In the genomic region with DNA sequence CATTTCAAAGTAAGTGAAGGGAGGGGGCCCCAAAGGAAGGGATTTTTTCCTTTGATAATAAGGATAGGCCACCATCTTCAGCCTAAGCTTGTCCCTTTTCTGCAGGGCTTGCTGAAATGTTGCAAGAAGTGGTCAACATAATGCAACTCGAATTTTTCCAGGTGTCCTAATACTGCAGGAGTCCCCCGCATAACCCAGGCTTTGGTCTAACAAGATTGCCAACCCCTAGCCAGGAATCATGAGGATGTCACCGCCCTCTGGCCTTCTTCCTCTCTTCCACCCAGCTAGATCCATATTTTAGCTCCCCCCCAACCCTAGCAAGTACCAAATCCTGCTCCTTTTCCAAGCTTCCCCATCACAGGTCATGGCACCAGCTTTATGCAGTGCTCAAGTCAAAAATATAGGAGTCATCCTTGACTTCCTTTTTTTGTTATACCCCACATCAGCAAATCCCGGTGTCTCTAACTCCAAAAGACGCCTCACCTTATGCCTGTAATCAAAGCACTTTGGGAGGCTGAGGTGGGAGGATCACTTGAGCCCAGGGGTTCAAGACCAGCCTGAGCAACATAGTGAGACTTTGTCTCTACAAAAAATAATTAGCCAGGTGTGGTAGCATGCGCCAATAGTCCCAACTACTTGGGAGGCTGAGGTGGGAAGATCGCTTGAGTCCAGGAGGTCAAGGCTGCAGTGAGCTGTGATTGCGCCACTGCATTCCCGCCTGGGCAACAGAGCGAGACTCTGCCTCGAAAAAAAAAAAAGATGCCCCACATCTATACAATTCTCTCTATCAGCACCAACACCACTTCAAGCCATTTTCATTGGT, we compare ENCODE assay signal across 1 cellular context.
TF ChIP-seq lines count a peak whose summit lies in the region.

No MANE protein-coding gene starts in this region.

TF ChIP-seq in HepG2, 621 proteins besides CTCF, POLR2A, EP300 and RAD21 (continues in another document):
- TF ChIP-seq ZNF17 (CRISPR knock-in tag; IDR thresholded peaks at IDR 0.05) = no peak
- no peak for TF ChIP-seq ZNF567 (CRISPR knock-in tag; IDR thresholded peaks at IDR 0.05; ENCODE audit: borderline replicate concordance)
- TF ChIP-seq, protein P1, sequence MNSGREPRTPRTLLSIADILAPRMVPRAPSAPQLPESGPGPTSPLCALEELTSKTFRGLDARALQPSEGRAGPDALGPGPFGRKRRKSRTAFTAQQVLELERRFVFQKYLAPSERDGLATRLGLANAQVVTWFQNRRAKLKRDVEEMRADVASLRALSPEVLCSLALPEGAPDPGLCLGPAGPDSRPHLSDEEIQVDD (CRISPR knock-in tag; IDR thresholded peaks at IDR 0.05; ENCODE audit: borderline replicate concordance) = no peak
- TF ChIP-seq ZNF230 (CRISPR knock-in tag; IDR thresholded peaks at IDR 0.05) = no peak
- TF ChIP-seq, protein P2, sequence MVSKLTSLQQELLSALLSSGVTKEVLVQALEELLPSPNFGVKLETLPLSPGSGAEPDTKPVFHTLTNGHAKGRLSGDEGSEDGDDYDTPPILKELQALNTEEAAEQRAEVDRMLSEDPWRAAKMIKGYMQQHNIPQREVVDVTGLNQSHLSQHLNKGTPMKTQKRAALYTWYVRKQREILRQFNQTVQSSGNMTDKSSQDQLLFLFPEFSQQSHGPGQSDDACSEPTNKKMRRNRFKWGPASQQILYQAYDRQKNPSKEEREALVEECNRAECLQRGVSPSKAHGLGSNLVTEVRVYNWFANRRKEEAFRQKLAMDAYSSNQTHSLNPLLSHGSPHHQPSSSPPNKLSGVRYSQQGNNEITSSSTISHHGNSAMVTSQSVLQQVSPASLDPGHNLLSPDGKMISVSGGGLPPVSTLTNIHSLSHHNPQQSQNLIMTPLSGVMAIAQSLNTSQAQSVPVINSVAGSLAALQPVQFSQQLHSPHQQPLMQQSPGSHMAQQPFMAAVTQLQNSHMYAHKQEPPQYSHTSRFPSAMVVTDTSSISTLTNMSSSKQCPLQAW (CRISPR knock-in tag; IDR thresholded peaks at IDR 0.05) = 0 out of 2 replicates have a peak, but pooled peaks have one; percentile 54
- TF ChIP-seq, protein P3, sequence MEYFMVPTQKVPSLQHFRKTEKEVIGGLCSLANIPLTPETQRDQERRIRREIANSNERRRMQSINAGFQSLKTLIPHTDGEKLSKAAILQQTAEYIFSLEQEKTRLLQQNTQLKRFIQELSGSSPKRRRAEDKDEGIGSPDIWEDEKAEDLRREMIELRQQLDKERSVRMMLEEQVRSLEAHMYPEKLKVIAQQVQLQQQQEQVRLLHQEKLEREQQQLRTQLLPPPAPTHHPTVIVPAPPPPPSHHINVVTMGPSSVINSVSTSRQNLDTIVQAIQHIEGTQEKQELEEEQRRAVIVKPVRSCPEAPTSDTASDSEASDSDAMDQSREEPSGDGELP (IDR thresholded peaks at IDR 0.05; ENCODE audit: borderline replicate concordance, low read depth) = no peak
- TF ChIP-seq NFE2L1 (CRISPR knock-in tag; IDR thresholded peaks at IDR 0.05; ENCODE audit: borderline replicate concordance) = no peak
- no peak for TF ChIP-seq AKAP8 (CRISPR knock-in tag; IDR thresholded peaks at IDR 0.05)
- TF ChIP-seq EEA1 (CRISPR knock-in tag; IDR thresholded peaks at IDR 0.05; ENCODE audit: borderline replicate concordance) = no peak
- TF ChIP-seq, protein P4, sequence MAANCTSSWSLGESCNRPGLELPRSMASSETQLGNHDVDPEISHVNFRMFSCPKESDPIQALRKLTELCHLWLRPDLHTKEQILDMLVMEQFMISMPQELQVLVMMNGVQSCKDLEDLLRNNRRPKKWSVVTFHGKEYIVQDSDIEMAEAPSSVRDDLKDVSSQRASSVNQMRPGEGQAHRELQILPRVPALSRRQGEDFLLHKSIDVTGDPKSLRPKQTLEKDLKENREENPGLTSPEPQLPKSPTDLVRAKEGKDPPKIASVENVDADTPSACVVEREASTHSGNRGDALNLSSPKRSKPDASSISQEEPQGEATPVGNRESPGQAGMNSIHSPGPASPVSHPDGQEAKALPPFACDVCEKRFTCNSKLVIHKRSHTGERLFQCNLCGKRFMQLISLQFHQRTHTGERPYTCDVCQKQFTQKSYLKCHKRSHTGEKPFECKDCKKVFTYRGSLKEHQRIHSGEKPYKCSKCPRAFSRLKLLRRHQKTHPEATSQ (CRISPR knock-in tag; IDR thresholded peaks at IDR 0.05; ENCODE audit: borderline replicate concordance) = no peak
- TF ChIP-seq ZNF644 (CRISPR knock-in tag; IDR thresholded peaks at IDR 0.05; ENCODE audit: low read depth) = peak; percentile 67; the same call in 1 of the 2 replicates
- TF ChIP-seq, protein P5, sequence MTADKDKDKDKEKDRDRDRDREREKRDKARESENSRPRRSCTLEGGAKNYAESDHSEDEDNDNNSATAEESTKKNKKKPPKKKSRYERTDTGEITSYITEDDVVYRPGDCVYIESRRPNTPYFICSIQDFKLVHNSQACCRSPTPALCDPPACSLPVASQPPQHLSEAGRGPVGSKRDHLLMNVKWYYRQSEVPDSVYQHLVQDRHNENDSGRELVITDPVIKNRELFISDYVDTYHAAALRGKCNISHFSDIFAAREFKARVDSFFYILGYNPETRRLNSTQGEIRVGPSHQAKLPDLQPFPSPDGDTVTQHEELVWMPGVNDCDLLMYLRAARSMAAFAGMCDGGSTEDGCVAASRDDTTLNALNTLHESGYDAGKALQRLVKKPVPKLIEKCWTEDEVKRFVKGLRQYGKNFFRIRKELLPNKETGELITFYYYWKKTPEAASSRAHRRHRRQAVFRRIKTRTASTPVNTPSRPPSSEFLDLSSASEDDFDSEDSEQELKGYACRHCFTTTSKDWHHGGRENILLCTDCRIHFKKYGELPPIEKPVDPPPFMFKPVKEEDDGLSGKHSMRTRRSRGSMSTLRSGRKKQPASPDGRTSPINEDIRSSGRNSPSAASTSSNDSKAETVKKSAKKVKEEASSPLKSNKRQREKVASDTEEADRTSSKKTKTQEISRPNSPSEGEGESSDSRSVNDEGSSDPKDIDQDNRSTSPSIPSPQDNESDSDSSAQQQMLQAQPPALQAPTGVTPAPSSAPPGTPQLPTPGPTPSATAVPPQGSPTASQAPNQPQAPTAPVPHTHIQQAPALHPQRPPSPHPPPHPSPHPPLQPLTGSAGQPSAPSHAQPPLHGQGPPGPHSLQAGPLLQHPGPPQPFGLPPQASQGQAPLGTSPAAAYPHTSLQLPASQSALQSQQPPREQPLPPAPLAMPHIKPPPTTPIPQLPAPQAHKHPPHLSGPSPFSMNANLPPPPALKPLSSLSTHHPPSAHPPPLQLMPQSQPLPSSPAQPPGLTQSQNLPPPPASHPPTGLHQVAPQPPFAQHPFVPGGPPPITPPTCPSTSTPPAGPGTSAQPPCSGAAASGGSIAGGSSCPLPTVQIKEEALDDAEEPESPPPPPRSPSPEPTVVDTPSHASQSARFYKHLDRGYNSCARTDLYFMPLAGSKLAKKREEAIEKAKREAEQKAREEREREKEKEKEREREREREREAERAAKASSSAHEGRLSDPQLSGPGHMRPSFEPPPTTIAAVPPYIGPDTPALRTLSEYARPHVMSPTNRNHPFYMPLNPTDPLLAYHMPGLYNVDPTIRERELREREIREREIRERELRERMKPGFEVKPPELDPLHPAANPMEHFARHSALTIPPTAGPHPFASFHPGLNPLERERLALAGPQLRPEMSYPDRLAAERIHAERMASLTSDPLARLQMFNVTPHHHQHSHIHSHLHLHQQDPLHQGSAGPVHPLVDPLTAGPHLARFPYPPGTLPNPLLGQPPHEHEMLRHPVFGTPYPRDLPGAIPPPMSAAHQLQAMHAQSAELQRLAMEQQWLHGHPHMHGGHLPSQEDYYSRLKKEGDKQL (CRISPR knock-in tag; IDR thresholded peaks at IDR 0.05; ENCODE audit: low read depth) = peak; percentile 18; the same call in 1 of the 2 replicates
- peak; percentile 32; the same call in 1 of the 2 replicates for TF ChIP-seq ZBTB7B (CRISPR knock-in tag; IDR thresholded peaks at IDR 0.05)
- no peak for TF ChIP-seq NFATC3 (CRISPR knock-in tag; IDR thresholded peaks at IDR 0.05)
- no peak for TF ChIP-seq ATF1 (CRISPR knock-in tag; IDR thresholded peaks at IDR 0.05)
- TF ChIP-seq ZNF530 (CRISPR knock-in tag; IDR thresholded peaks at IDR 0.05; ENCODE audit: low read depth) = no peak
- peak; percentile 89 for TF ChIP-seq HNF4A (CRISPR knock-in tag; IDR thresholded peaks at IDR 0.05)
- TF ChIP-seq TSC22D2 (CRISPR knock-in tag; IDR thresholded peaks at IDR 0.05; ENCODE audit: borderline replicate concordance) = 0 out of 2 replicates have a peak, but pooled peaks have one; percentile 38
- TF ChIP-seq ZNF468 (CRISPR knock-in tag; IDR thresholded peaks at IDR 0.05) = no peak
- peak; percentile 100 for TF ChIP-seq ZNF121 (CRISPR knock-in tag; IDR thresholded peaks at IDR 0.05)
- TF ChIP-seq, protein P6, sequence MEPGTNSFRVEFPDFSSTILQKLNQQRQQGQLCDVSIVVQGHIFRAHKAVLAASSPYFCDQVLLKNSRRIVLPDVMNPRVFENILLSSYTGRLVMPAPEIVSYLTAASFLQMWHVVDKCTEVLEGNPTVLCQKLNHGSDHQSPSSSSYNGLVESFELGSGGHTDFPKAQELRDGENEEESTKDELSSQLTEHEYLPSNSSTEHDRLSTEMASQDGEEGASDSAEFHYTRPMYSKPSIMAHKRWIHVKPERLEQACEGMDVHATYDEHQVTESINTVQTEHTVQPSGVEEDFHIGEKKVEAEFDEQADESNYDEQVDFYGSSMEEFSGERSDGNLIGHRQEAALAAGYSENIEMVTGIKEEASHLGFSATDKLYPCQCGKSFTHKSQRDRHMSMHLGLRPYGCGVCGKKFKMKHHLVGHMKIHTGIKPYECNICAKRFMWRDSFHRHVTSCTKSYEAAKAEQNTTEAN (CRISPR knock-in tag; conservative IDR thresholded peaks at IDR 0.05) = no peak
- TF ChIP-seq, protein P7, sequence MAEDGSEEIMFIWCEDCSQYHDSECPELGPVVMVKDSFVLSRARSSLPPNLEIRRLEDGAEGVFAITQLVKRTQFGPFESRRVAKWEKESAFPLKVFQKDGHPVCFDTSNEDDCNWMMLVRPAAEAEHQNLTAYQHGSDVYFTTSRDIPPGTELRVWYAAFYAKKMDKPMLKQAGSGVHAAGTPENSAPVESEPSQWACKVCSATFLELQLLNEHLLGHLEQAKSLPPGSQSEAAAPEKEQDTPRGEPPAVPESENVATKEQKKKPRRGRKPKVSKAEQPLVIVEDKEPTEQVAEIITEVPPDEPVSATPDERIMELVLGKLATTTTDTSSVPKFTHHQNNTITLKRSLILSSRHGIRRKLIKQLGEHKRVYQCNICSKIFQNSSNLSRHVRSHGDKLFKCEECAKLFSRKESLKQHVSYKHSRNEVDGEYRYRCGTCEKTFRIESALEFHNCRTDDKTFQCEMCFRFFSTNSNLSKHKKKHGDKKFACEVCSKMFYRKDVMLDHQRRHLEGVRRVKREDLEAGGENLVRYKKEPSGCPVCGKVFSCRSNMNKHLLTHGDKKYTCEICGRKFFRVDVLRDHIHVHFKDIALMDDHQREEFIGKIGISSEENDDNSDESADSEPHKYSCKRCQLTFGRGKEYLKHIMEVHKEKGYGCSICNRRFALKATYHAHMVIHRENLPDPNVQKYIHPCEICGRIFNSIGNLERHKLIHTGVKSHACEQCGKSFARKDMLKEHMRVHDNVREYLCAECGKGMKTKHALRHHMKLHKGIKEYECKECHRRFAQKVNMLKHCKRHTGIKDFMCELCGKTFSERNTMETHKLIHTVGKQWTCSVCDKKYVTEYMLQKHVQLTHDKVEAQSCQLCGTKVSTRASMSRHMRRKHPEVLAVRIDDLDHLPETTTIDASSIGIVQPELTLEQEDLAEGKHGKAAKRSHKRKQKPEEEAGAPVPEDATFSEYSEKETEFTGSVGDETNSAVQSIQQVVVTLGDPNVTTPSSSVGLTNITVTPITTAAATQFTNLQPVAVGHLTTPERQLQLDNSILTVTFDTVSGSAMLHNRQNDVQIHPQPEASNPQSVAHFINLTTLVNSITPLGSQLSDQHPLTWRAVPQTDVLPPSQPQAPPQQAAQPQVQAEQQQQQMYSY (CRISPR knock-in tag; IDR thresholded peaks at IDR 0.05) = 0 out of 2 replicates have a peak, but pooled peaks have one; percentile 14
- no peak for TF ChIP-seq KLF9 (CRISPR knock-in tag; IDR thresholded peaks at IDR 0.05; ENCODE audit: low read depth)
- 0 out of 2 replicates have a peak, but pooled peaks have one; percentile 8 for TF ChIP-seq SOX5 (CRISPR knock-in tag; IDR thresholded peaks at IDR 0.05; ENCODE audit: borderline replicate concordance)
- peak; percentile 81; the same call in 1 of the 2 replicates for TF ChIP-seq KDM1A (CRISPR knock-in tag; IDR thresholded peaks at IDR 0.05)
- 0 out of 2 replicates have a peak, but pooled peaks have one; percentile 60 for TF ChIP-seq ZFP90 (CRISPR knock-in tag; IDR thresholded peaks at IDR 0.05; ENCODE audit: borderline replicate concordance)
- TF ChIP-seq, protein P8, sequence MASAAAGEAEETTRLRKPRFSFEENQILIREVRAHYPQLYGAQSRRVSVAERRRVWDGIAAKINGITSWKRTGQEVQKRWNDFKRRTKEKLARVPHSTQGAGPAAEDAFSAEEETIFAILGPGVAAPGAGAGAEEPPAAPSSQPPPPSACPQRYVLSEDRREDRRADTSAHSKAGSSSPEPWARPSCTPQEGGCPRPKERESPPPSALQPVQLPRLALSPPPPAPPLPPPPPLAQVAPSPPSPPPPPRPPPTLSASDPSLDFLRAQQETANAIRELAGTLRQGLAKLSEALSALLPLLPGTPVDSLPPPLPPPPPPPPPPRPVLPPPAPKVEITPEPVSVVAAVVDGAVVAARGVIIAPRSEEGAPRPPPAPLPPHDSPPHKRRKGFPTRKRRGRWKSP (CRISPR knock-in tag; IDR thresholded peaks at IDR 0.05) = no peak
- TF ChIP-seq KAT8 (CRISPR knock-in tag; IDR thresholded peaks at IDR 0.05) = peak; percentile 35; the same call in 1 of the 2 replicates
- TF ChIP-seq ZC3H4 (CRISPR knock-in tag; IDR thresholded peaks at IDR 0.05; ENCODE audit: borderline replicate concordance) = no peak
- TF ChIP-seq MED8 (CRISPR knock-in tag; IDR thresholded peaks at IDR 0.05; ENCODE audit: insufficient replicate concordance) = peak; percentile 7
- TF ChIP-seq, protein P9, sequence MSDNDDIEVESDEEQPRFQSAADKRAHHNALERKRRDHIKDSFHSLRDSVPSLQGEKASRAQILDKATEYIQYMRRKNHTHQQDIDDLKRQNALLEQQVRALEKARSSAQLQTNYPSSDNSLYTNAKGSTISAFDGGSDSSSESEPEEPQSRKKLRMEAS (IDR thresholded peaks at IDR 0.05) = 0 out of 2 replicates have a peak, but pooled peaks have one; percentile 21
- no peak for TF ChIP-seq SMC3 (IDR thresholded peaks at IDR 0.05; ENCODE audit: low read length)
- peak; percentile 61; the same call in 1 of the 2 replicates for TF ChIP-seq NCOA2 (CRISPR knock-in tag; IDR thresholded peaks at IDR 0.05)
- TF ChIP-seq MIXL1 (CRISPR knock-in tag; IDR thresholded peaks at IDR 0.05) = 0 out of 2 replicates have a peak, but pooled peaks have one; percentile 55
- no peak for TF ChIP-seq KLF13 (CRISPR knock-in tag; IDR thresholded peaks at IDR 0.05)
- TF ChIP-seq ZNF136 (CRISPR knock-in tag; IDR thresholded peaks at IDR 0.05; ENCODE audit: low read depth) = no peak
- TF ChIP-seq ZNF670 (CRISPR knock-in tag; IDR thresholded peaks at IDR 0.05; ENCODE audit: borderline replicate concordance) = no peak
- no peak for TF ChIP-seq CBFB (CRISPR knock-in tag; IDR thresholded peaks at IDR 0.05)
- TF ChIP-seq HNRNPK (IDR thresholded peaks at IDR 0.05; ENCODE audit: low read depth, low read length, poor library complexity, severe bottlenecking) = no peak
- TF ChIP-seq ZNF260 (CRISPR knock-in tag; IDR thresholded peaks at IDR 0.05; ENCODE audit: borderline replicate concordance, low read depth) = no peak
- peak; percentile 39; the same call in 1 of the 2 replicates for TF ChIP-seq ZNF350 (CRISPR knock-in tag; IDR thresholded peaks at IDR 0.05; ENCODE audit: borderline replicate concordance, low read depth)
- peak; percentile 0; the same call in 1 of the 2 replicates for TF ChIP-seq ZNF501 (CRISPR knock-in tag; IDR thresholded peaks at IDR 0.05)
- no peak for TF ChIP-seq NPAS2 (CRISPR knock-in tag; IDR thresholded peaks at IDR 0.05; ENCODE audit: borderline replicate concordance)
- peak; percentile 69 for TF ChIP-seq HNF4G (IDR thresholded peaks at IDR 0.05; ENCODE audit: borderline replicate concordance, low read depth, low read length)
- TF ChIP-seq HNF4G (CRISPR knock-in tag; IDR thresholded peaks at IDR 0.05; ENCODE audit: borderline replicate concordance, low read depth) = no peak
